Comparison of ENCODE assay signal across 15 cellular contexts in the genomic region with DNA sequence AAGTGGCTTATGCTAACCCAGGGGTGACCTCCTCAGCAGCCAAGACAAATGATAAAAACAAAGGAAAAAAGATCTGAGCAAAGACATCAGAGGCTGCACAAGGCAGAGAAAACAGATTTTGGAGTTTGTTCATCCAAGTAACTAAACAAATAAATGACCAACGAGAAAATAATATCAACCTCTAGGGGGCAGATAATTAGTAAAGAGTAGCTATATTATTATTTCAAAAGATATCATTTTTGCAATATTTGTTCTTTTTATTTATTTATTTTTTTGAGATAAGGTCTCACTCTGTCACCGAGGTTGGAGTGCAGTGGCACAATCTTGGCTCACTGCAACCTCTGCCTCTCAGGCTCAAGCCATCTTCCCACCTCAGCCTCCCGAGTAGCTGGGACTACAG.
A peak's percentile ranks its signal among the peaks of the same experiment; 100 is the strongest.
DNase-seq lines count a peak whose midpoint lies in the region; ATAC-seq, FAIRE-seq and TF ChIP-seq lines count a peak whose summit lies in the region.
"Had no signal": no experiment of that assay in that cellular context is flagged by ENCODE, and none has a peak within 500 bp of the region (broad histone marks: within the 10 kb centered on the region; RNA-seq: fewer than 3 reads in every experiment).

No MANE protein-coding gene starts in this region.

- POLR2A ChIA-PET in A673 (lab: Charles Lee; ENCODE audit: low non-redundant PET): no interaction called here

- BruUV-seq in A673 (replicated peaks; lab: Mats Ljungman, UMichigan): no TSS peak

- TF ChIP-seq CTCF in A673 (conservative IDR thresholded peaks at IDR 0.05; ENCODE audit: low read depth, low read length) (peak; percentile 42), glutamatergic neuron (IDR thresholded peaks at IDR 0.05; ENCODE audit: partially characterized antibody, unreplicated experiment) (peak; percentile 57)

- no peak for ATAC-seq in HG03354 (IDR thresholded peaks at IDR 0.05; ENCODE audit: poor library complexity, severe bottlenecking, unreplicated experiment)
- ATAC-seq: Right ventricle myocardium inferior had no signal

- no peak overlapping the region for H3K27ac Mint-ChIP-seq in glutamatergic neuron (ENCODE audit: unreplicated experiment)

- H3K4me3 Mint-ChIP-seq in glutamatergic neuron (ENCODE audit: unreplicated experiment): no peak overlapping the region

- H3K4me1 ChIP-seq in A673 (ENCODE audit: insufficient read depth, low read length, poor library complexity, severe bottlenecking): no peaks in the 10 kb centered on the region

- peaks cover 2% of the 10 kb centered on the region for H3K9me3 Mint-ChIP-seq in glutamatergic neuron (ENCODE audit: unreplicated experiment)

- peak; percentile 74 for FAIRE-seq in GM19239 (lab: Jason Lieb, UNC)

- no peaks in the 10 kb centered on the region for H3K9me3 ChIP-seq in A673 (ENCODE audit: low read depth, low read length, poor library complexity, severe bottlenecking)

- no peaks in the 10 kb centered on the region for H3K4me1 Mint-ChIP-seq in glutamatergic neuron (ENCODE audit: low read depth, unreplicated experiment)

- no peaks in the 10 kb centered on the region for H3K27me3 Mint-ChIP-seq in glutamatergic neuron (ENCODE audit: unreplicated experiment)

- CTCF ChIA-PET in A673 (lab: Charles Lee): interaction anchor here (0.5 to 0.8 kb wide), 2 partner anchors 160 to 680 kb away, joined by 3 to 6 read pairs; no protein-coding TSS in a partner anchor

- H3K4me3 ChIP-seq in A673 (ENCODE audit: low read depth, low read length, poor library complexity, severe bottlenecking): no peak overlapping the region
- H3K4me3 ChIP-seq: stomach had no signal

- in situ Hi-C loops in SK-MEL-5 (cut with HindIII; ENCODE audit: low pct_unique_long_range_greater_than_20kb, low sequenced_read_pairs): no loop called here

- no peaks in the 10 kb centered on the region for H3K27me3 ChIP-seq in A673 (replicated peaks; ENCODE audit: insufficient read depth, low read depth, low read length, poor library complexity)
- H3K27me3 ChIP-seq: stomach had no signal

- H3K27ac ChIP-seq in A673 (ENCODE audit: low read depth, low read length, poor library complexity, severe bottlenecking): no peak overlapping the region
- H3K27ac ChIP-seq: stomach had no signal

- intact Hi-C loops in A673 (cut with micrococcal nuclease; ENCODE audit: unreplicated experiment): no loop called here

- H3K36me3 Mint-ChIP-seq in glutamatergic neuron (ENCODE audit: unreplicated experiment): no peaks in the 10 kb centered on the region

- H3K36me3 ChIP-seq in A673 (ENCODE audit: insufficient read depth, low read length, poor library complexity, severe bottlenecking): no peaks in the 10 kb centered on the region

- no peak for DNase-seq in A673 (ENCODE audit: low spot score)
- no peak for DNase-seq in GM19239 (ENCODE audit: insufficient read length, low spot score)
- peak; percentile 16 for DNase-seq in SK-MEL-5 (ENCODE audit: low read depth, low spot score)
- no peak for DNase-seq in glutamatergic neuron
- no peak for DNase-seq in C1 segment of cervical spinal cord (lab: John Stamatoyannopoulos, UW)
- no peak for DNase-seq in SKM-1 treated with dmso at 0.1 percent for 144 hours (lab: John Stamatoyannopoulos, UW; ENCODE audit: unreplicated experiment)
- no peak for DNase-seq in nucleus accumbens (lab: John Stamatoyannopoulos, UW)
- DNase-seq: activated CD4-positive, alpha-beta T cell treated with anti-CD3 and anti-CD28 coated beads, Interleukin-2, amount 50 U/mL, for 48 hours; activated effector memory CD4-positive, alpha-beta T cell treated with anti-CD3 and anti-CD28 coated beads, Interleukin-2, amount 50 U/mL, for 16 hours; effector CD8-positive, alpha-beta T cell; NCI-H2081; NCI-H69; stomach had no signal
